Comparison of ENCODE assay signal across 1 cellular context in the genomic region with DNA sequence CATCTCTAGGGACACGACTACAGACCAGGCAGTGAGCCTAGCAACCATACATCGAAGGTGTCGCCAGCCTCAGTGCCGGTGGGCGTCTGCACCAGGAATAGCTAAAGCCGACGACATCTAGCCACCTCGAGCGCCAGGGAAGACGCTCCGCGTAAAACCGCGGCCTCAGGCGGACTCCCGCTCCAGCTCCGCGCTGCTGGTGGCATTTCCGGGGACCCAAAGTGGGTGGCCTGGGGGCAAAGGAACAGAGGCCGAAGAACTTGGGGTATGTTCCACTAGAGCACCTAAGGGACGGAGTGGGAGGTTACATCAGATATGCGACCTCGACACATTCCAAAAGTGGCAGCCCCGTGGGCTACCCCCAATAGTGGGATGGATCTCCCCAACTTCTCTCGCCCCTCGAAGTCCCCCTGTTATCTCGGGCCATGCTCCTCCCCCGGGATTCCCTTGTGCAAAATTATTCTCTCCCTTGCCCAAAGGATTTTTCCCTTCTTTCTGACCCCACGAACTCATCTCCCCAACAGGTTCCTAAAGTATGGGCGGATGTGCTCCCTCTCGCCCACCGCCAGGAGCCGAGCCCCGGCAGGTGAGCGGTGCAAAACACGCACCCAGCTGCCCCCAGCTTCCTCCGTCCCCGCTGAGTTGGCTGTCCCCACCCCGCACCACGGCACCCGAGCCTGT.
TF ChIP-seq lines count a peak whose summit lies in the region.

No MANE protein-coding gene starts in this region.

TF ChIP-seq in IMR-90, 13 proteins besides CTCF, POLR2A, EP300 and RAD21 (continued from another document):
- TF ChIP-seq, protein P1, sequence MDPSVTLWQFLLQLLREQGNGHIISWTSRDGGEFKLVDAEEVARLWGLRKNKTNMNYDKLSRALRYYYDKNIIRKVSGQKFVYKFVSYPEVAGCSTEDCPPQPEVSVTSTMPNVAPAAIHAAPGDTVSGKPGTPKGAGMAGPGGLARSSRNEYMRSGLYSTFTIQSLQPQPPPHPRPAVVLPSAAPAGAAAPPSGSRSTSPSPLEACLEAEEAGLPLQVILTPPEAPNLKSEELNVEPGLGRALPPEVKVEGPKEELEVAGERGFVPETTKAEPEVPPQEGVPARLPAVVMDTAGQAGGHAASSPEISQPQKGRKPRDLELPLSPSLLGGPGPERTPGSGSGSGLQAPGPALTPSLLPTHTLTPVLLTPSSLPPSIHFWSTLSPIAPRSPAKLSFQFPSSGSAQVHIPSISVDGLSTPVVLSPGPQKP (IDR thresholded peaks at IDR 0.05; ENCODE audit: borderline replicate concordance, low read depth, low read length) = no peak
- TF ChIP-seq CHD1 (IDR thresholded peaks at IDR 0.05; ENCODE audit: low read depth, low read length) = no peak
